In genomic region chr7:128739048-128739962, GRCh38 we compare ENCODE assay signal across 8 cellular contexts. TPM values are rescaled to one million over a fixed set of nuclear protein-coding genes. Genes with fewer than 3 reads are reported as not detected.
DNase-seq lines count a peak whose midpoint lies in the region; ATAC-seq and TF ChIP-seq lines count a peak whose summit lies in the region.

TSS of gene CALU (plus strand) at chr7:128739359. CDS start at chr7:128748584, 9,225 bp downstream.

- ATAC-seq in HG02678 (IDR thresholded peaks at IDR 0.05; ENCODE audit: unreplicated experiment): peak; percentile 98
- ATAC-seq in Right ventricle myocardium inferior: peak; percentile 99

- WGBS in ovary, 3 donors: 0 to 1% (median 1%) methylated on average over 39 to 74 of the region's 74 CpGs
- 0% methylated on average over 16 to 28 of the region's 74 CpGs for WGBS in thyroid gland, 2 donors

- intact Hi-C loops in Right ventricle myocardium inferior (cut with DNase I): loop anchor here (5.0 kb wide), 2 partner anchors 53 to 123 kb away; partner anchors contain the start of genes ATP6V1F and CCDC136
- intact Hi-C loops in ovary (cut with DNase I): loop anchor here in 1 of 4 donors (5.0 kb wide), 1 partner anchor 123 kb away; the partner anchor contains the start of gene ATP6V1F
- intact Hi-C loops in thyroid gland (cut with DNase I): loop anchor here (10.0 kb wide), 1 partner anchor 125 kb away; the partner anchor contains the start of gene ATP6V1F

- DNase-seq in NCI-H128 (lab: John Stamatoyannopoulos, UW; ENCODE audit: unreplicated experiment): peak; percentile 89
- peak; percentile 86 for DNase-seq in activated naive CD8-positive, alpha-beta T cell treated with anti-CD3 and anti-CD28 coated beads, Interleukin-2, amount 50 U/mL, for 16 hours (ENCODE audit: low read depth, low spot score)
- peak; percentile 98 for DNase-seq in Right ventricle myocardium inferior (ENCODE audit: missing footprints)
- DNase-seq in ovary: peak; percentile 95 to 97 (median 96)
- DNase-seq in thyroid gland: peak; percentile 98 to 99

- H3K9me3 ChIP-seq in SU-DHL-6 (ENCODE audit: insufficient read depth, low read length) (no peaks in the 10 kb centered on the region), ovary (no peaks in the 10 kb centered on the region), thyroid gland (no peaks in the 10 kb centered on the region)

- peaks cover 51% of the 10 kb centered on the region for H3K79me2 ChIP-seq in SU-DHL-6 (ENCODE audit: insufficient read depth, low read length)

- H3K27ac ChIP-seq in SU-DHL-6 (ENCODE audit: low read depth, low read length): peak within 1 kb of the TSS; percentile 49
- peak within 1 kb of the TSS; percentile 50 to 80 for H3K27ac ChIP-seq in ovary
- H3K27ac ChIP-seq in thyroid gland: peak within 1 kb of the TSS; percentile 76 to 90 (median 90)

- no peaks in the 10 kb centered on the region for H3K9me2 ChIP-seq in SU-DHL-6 (replicated peaks; ENCODE audit: insufficient read depth, low read length)

- H3K4me3 ChIP-seq in SU-DHL-6 (ENCODE audit: insufficient read depth, low read length, poor library complexity, severe bottlenecking) (peak within 1 kb of the TSS; percentile 88), ovary (peak within 1 kb of the TSS; percentile 89), thyroid gland (replicated peaks in 1 of 3) (peak within 1 kb of the TSS; percentile 84 to 96 (median 91))

- peaks cover 4% of the 10 kb centered on the region; the same call in 1 of the 2 replicates for H4K20me1 ChIP-seq in SU-DHL-6 (ENCODE audit: low read depth, low read length)

- peak within 1 kb of the TSS; percentile 73 for H2AFZ ChIP-seq in SU-DHL-6 (ENCODE audit: low read depth, low read length, severe bottlenecking)

- TF ChIP-seq POLR2A in GM10847 (IDR thresholded peaks at IDR 0.05; ENCODE audit: extremely low read depth, insufficient read length) (peak; percentile 78), ovary (IDR thresholded peaks at IDR 0.05) (peak; percentile 88), thyroid gland (IDR thresholded peaks at IDR 0.05) (peak; percentile 18 to 93)

- 0 out of 2 replicates have a peak, but pooled peaks cover 4% of the 10 kb centered on the region for H3F3A ChIP-seq in SU-DHL-6 (ENCODE audit: insufficient read depth)

- H3K4me1 ChIP-seq in ovary (ENCODE audit: insufficient read depth) (peaks cover 3% of the 10 kb centered on the region), thyroid gland (peaks cover 19 to 27% of the 10 kb centered on the region in 2 donors)

- peak within 1 kb of the TSS; percentile 83 for H3K9ac ChIP-seq in SU-DHL-6 (ENCODE audit: low read length)

- peak within 1 kb of the TSS; percentile 94 for H3K4me2 ChIP-seq in SU-DHL-6 (ENCODE audit: low read depth, low read length, poor library complexity, severe bottlenecking)

- TF ChIP-seq CTCF in SU-DHL-6 (IDR thresholded peaks at IDR 0.05; ENCODE audit: insufficient read depth, low read length, poor library complexity, severe bottlenecking) (no peak), ovary (IDR thresholded peaks at IDR 0.05) (no peak), thyroid gland (IDR thresholded peaks at IDR 0.05) (no peak)

- H3K27me3 ChIP-seq in SU-DHL-6 (ENCODE audit: low read length) (no peaks in the 10 kb centered on the region), ovary (no peaks in the 10 kb centered on the region), thyroid gland (no peaks in the 10 kb centered on the region)

- TF ChIP-seq EP300 in ovary (IDR thresholded peaks at IDR 0.05): no peak

- no peaks in the 10 kb centered on the region for H3K36me3 ChIP-seq in SU-DHL-6 (ENCODE audit: low read length)
- H3K36me3 ChIP-seq in ovary: no peaks in the 10 kb centered on the region
- H3K36me3 ChIP-seq in thyroid gland: no peaks in the 10 kb centered on the region

RNA-seq across cellular contexts. Expression of gene CALU, which starts in this region (rescaled TPM):
- total RNA-seq in Right ventricle myocardium inferior: 183 TPM
- total RNA-seq in ovary: 100 to 1,000 TPM in 2 of 7 donors, 10 to 100 TPM in 5; 48.9 to 110 (median 71.0) TPM
- polyA plus RNA-seq in ovary: 100 to 1,000 TPM in 1 of 2 donors, 10 to 100 TPM in 1; 38.9 to 187 TPM
- 100 to 1,000 TPM; 115 to 143 (median 132) TPM for total RNA-seq in thyroid gland

Comparison
In these comparisons a context has a peak if more than half of its experiments do, and no peak if none do; other contexts are left out.
1. Peak in every context shown above with its lines: DNase-seq, ATAC-seq, H3K4me3 ChIP-seq and H3K27ac ChIP-seq.